ENCODE assay signal across 26 cellular contexts in the genomic region with DNA sequence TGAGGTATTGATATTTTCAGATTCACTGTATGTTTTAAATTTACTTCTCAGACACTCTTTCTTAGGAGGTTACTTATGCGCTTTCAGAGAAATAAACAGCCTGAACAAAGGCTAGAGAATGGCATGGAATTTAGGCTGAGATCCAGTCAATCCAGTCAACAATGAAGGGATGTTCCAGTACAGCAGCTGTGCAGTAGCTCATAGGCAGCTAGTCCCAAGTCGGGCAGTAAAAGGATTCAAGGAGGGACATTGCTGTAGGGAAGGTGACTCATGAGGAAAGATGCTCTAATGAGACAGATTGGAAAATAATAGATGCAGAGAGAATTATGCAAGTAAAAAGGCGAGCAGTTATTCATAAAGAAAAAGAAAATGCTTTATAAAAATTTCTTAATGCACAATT.
DNase-seq lines count a peak whose midpoint lies in the region; ATAC-seq, FAIRE-seq and TF ChIP-seq lines count a peak whose summit lies in the region.
"Had no signal": no experiment of that assay in that cellular context is flagged by ENCODE, and none has a peak within 500 bp of the region (broad histone marks: within the 10 kb centered on the region; RNA-seq: fewer than 3 reads in every experiment).

No MANE protein-coding gene starts in this region.

- H3K9me3 ChIP-seq in Karpas-422 (ENCODE audit: low read length): no peaks in the 10 kb centered on the region
- H3K9me3 ChIP-seq in keratinocyte (ENCODE audit: control insufficient read depth, low read depth, low read length): no peaks in the 10 kb centered on the region
- H3K9me3 ChIP-seq in neuronal stem cell (replicated peaks in 1 of 2; ENCODE audit: control insufficient read depth in 2 of 2, insufficient read depth in 1 of 2, low read depth in 1 of 2, low read length in 2 of 2): no peaks in the 10 kb centered on the region
- no peaks in the 10 kb centered on the region; the same call in 1 of the 2 replicates for H3K9me3 ChIP-seq in MG63
- H3K9me3 ChIP-seq: BE2C had no signal

- H3K18ac ChIP-seq in neuronal stem cell (ENCODE audit: low read length): no peak overlapping the region

- H3K4ac ChIP-seq in neuronal stem cell (ENCODE audit: low read length): no peak overlapping the region

- no peak for TF ChIP-seq CTCF in keratinocyte (optimal IDR thresholded peaks at IDR 0.05 in 1 of 3, IDR thresholded peaks at IDR 0.05 in 1 of 3, conservative IDR thresholded peaks at IDR 0.05 in 1 of 3; ENCODE audit: extremely low read depth in 1 of 3, insufficient read depth in 2 of 3, low read length in 3 of 3)

- H3K79me1 ChIP-seq in neuronal stem cell (ENCODE audit: low read depth, low read length): no peaks in the 10 kb centered on the region

- FAIRE-seq in keratinocyte (lab: Jason Lieb, UNC): no peak
- FAIRE-seq: A549, D721Med, G401.6, GM12892, H1 had no signal

- no peak overlapping the region for H2BK15ac ChIP-seq in neuronal stem cell (ENCODE audit: low read length)

- H2BK5ac ChIP-seq in neuronal stem cell (ENCODE audit: low read length): no peak overlapping the region

- H2AK5ac ChIP-seq in neuronal stem cell (ENCODE audit: low read depth, low read length): no peak overlapping the region

- peak overlapping the region; percentile 5 for H3K27ac Mint-ChIP-seq in activated T-helper 1 cell treated with anti-CD3 and anti-CD28 coated beads, Interleukin-12 subunit alpha, Interleukin-12 subunit beta, Interleukin-2, Interleukin-4 antibody, amounts not matched to agents 30 ng/mL and 10 ng/mL and 1 ng/mL, durations not matched to agents 14 hours and 24 hours and 36 hours
- H3K27ac Mint-ChIP-seq in activated CD4-positive, alpha-beta T cell treated with anti-CD3 and anti-CD28 coated beads for 36 hours: no peak overlapping the region
- H3K27ac Mint-ChIP-seq: CD14-positive monocyte; CD4-positive, alpha-beta T cell; CD8-positive, alpha-beta memory T cell had no signal

- H3K4me3 Mint-ChIP-seq in activated T-helper 1 cell treated with anti-CD3 and anti-CD28 coated beads, Interleukin-12 subunit alpha, Interleukin-12 subunit beta, Interleukin-2, Interleukin-4 antibody, amounts not matched to agents 30 ng/mL and 10 ng/mL and 1 ng/mL, durations not matched to agents 14 hours and 24 hours and 36 hours: no peak overlapping the region
- no peak overlapping the region for H3K4me3 Mint-ChIP-seq in activated CD4-positive, alpha-beta T cell treated with anti-CD3 and anti-CD28 coated beads for 36 hours
- H3K4me3 Mint-ChIP-seq: CD14-positive monocyte; CD4-positive, alpha-beta T cell; CD8-positive, alpha-beta memory T cell had no signal

- no peak overlapping the region for H4K91ac ChIP-seq in neuronal stem cell (ENCODE audit: low read depth, low read length, poor library complexity)

- H3K9me3 Mint-ChIP-seq in activated T-helper 1 cell treated with anti-CD3 and anti-CD28 coated beads, Interleukin-12 subunit alpha, Interleukin-12 subunit beta, Interleukin-2, Interleukin-4 antibody, amounts not matched to agents 30 ng/mL and 10 ng/mL and 1 ng/mL, durations not matched to agents 14 hours and 24 hours and 36 hours: peaks cover 4% of the 10 kb centered on the region
- peaks cover 1% of the 10 kb centered on the region for H3K9me3 Mint-ChIP-seq in activated CD4-positive, alpha-beta T cell treated with anti-CD3 and anti-CD28 coated beads for 36 hours (ENCODE audit: low read depth)

- no peak overlapping the region for H3K9ac ChIP-seq in Karpas-422 (ENCODE audit: low read length)
- H3K9ac ChIP-seq in keratinocyte (ENCODE audit: control insufficient read depth, extremely low read depth, insufficient read depth, low read length): no peak overlapping the region
- no peak overlapping the region for H3K9ac ChIP-seq in neuronal stem cell (ENCODE audit: low read depth, low read length, poor library complexity)
- H3K9ac ChIP-seq: BLaER1 treated with 17β-estradiol and CSF1 and Interleukin-3, amounts not matched to agents 10 nM and 100 nM; GM23248 had no signal

- no peaks in the 10 kb centered on the region for H3K27me3 Mint-ChIP-seq in activated T-helper 1 cell treated with anti-CD3 and anti-CD28 coated beads, Interleukin-12 subunit alpha, Interleukin-12 subunit beta, Interleukin-2, Interleukin-4 antibody, amounts not matched to agents 30 ng/mL and 10 ng/mL and 1 ng/mL, durations not matched to agents 14 hours and 24 hours and 36 hours (ENCODE audit: insufficient read depth)
- H3K27me3 Mint-ChIP-seq in activated CD4-positive, alpha-beta T cell treated with anti-CD3 and anti-CD28 coated beads for 36 hours: no peaks in the 10 kb centered on the region
- H3K27me3 Mint-ChIP-seq: CD4-positive, alpha-beta T cell; CD8-positive, alpha-beta memory T cell had no signal

- no peak overlapping the region for H2BK12ac ChIP-seq in neuronal stem cell (ENCODE audit: low read length)

- no peak overlapping the region for H4K8ac ChIP-seq in neuronal stem cell (ENCODE audit: low read depth, low read length)

- intact Hi-C loops in activated T-helper 1 cell treated with anti-CD3 and anti-CD28 coated beads, Interleukin-12 subunit alpha, Interleukin-12 subunit beta, Interleukin-2, Interleukin-4 antibody, amounts not matched to agents 30 ng/mL and 10 ng/mL and 1 ng/mL, durations not matched to agents 14 hours and 24 hours and 36 hours (cut with micrococcal nuclease): no loop called here
- intact Hi-C loops in activated CD4-positive, alpha-beta T cell treated with anti-CD3 and anti-CD28 coated beads for 36 hours (cut with DNase I, micrococcal nuclease): no loop called here
- intact Hi-C loops in posterior cingulate gyrus (cut with DNase I): no loop called here

- H3K23ac ChIP-seq in neuronal stem cell (ENCODE audit: low read depth, low read length, poor library complexity): no peak overlapping the region

- no peak overlapping the region for H3K4me3 ChIP-seq in Karpas-422 (ENCODE audit: low read length)
- no peak overlapping the region for H3K4me3 ChIP-seq in keratinocyte (ENCODE audit: control insufficient read depth in 2 of 3, extremely low read depth in 1 of 3, insufficient read depth in 2 of 3, low read depth in 1 of 3, low read length in 3 of 3)
- H3K4me3 ChIP-seq in neuronal stem cell (ENCODE audit: low read length in 2 of 2): no peak overlapping the region
- H3K4me3 ChIP-seq in MG63: no peak overlapping the region
- H3K4me3 ChIP-seq: A549; BLaER1 treated with 17β-estradiol and CSF1 and Interleukin-3, amounts not matched to agents 10 nM and 100 nM; GM23248 had no signal

- no peaks in the 10 kb centered on the region for H3K4me1 Mint-ChIP-seq in activated T-helper 1 cell treated with anti-CD3 and anti-CD28 coated beads, Interleukin-12 subunit alpha, Interleukin-12 subunit beta, Interleukin-2, Interleukin-4 antibody, amounts not matched to agents 30 ng/mL and 10 ng/mL and 1 ng/mL, durations not matched to agents 14 hours and 24 hours and 36 hours (ENCODE audit: low read depth)
- no peaks in the 10 kb centered on the region for H3K4me1 Mint-ChIP-seq in activated CD4-positive, alpha-beta T cell treated with anti-CD3 and anti-CD28 coated beads for 36 hours
- H3K4me1 Mint-ChIP-seq: CD14-positive monocyte; CD8-positive, alpha-beta memory T cell had no signal

- POLR2A ChIA-PET in activated CD4-positive, alpha-beta T cell treated with anti-CD3 and anti-CD28 coated beads for 36 hours (lab: Charles Lee): no interaction called here

- H3K4me1 ChIP-seq in Karpas-422 (ENCODE audit: low read length): peaks cover 26% of the 10 kb centered on the region
- H3K4me1 ChIP-seq in keratinocyte (ENCODE audit: control insufficient read depth, extremely low read depth, insufficient read depth, low read length): no peaks in the 10 kb centered on the region
- H3K4me1 ChIP-seq in neuronal stem cell (ENCODE audit: control insufficient read depth in 2 of 2, insufficient read depth in 1 of 2, low read depth in 1 of 2, low read length in 2 of 2): no peaks in the 10 kb centered on the region
- H3K4me1 ChIP-seq: A549; BE2C; BLaER1 treated with 17β-estradiol and CSF1 and Interleukin-3, amounts not matched to agents 10 nM and 100 nM had no signal

- H3K14ac ChIP-seq in neuronal stem cell (ENCODE audit: low read length): peak overlapping the region; percentile 31

- DNase-seq in Karpas-422: no peak
- DNase-seq in activated T-helper 1 cell treated with anti-CD3 and anti-CD28 coated beads, Interleukin-12 subunit alpha, Interleukin-12 subunit beta, Interleukin-2, Interleukin-4 antibody, amounts not matched to agents 30 ng/mL and 10 ng/mL and 1 ng/mL, durations not matched to agents 14 hours and 24 hours and 36 hours (ENCODE audit: low spot score): no peak
- peak; percentile 9 for DNase-seq in keratinocyte (ENCODE audit: low read depth, low spot score)
- no peak for DNase-seq in neuronal stem cell (ENCODE audit: low spot score)
- DNase-seq in activated CD4-positive, alpha-beta T cell treated with anti-CD3 and anti-CD28 coated beads for 36 hours: no peak
- DNase-seq in posterior cingulate gyrus: no peak
- DNase-seq in MG63: no peak
- no peak for DNase-seq in DMS153 treated with DMSO at 0.1 percent for 48 hours (lab: John Stamatoyannopoulos, UW; ENCODE audit: unreplicated experiment)
- DNase-seq: 8988T; ACHN; AML-193; BE2C; CD4-positive, alpha-beta T cell; CD8-positive, alpha-beta memory T cell; DMS 273 treated with DMSO at 0.1 percent for 48 hours; DMS79 treated with DMSO at 0.1 percent for 48 hours; GM23248; H7; HCEC 1CT had no signal

- no peak overlapping the region for H2BK120ac ChIP-seq in neuronal stem cell (ENCODE audit: low read depth, low read length)

- H3K9me2 ChIP-seq in Karpas-422 (replicated peaks; ENCODE audit: insufficient read depth, low read length): no peaks in the 10 kb centered on the region

- no peaks in the 10 kb centered on the region for H3K36me3 Mint-ChIP-seq in activated T-helper 1 cell treated with anti-CD3 and anti-CD28 coated beads, Interleukin-12 subunit alpha, Interleukin-12 subunit beta, Interleukin-2, Interleukin-4 antibody, amounts not matched to agents 30 ng/mL and 10 ng/mL and 1 ng/mL, durations not matched to agents 14 hours and 24 hours and 36 hours (ENCODE audit: low read depth)
- H3K36me3 Mint-ChIP-seq in activated CD4-positive, alpha-beta T cell treated with anti-CD3 and anti-CD28 coated beads for 36 hours (ENCODE audit: low read depth): no peaks in the 10 kb centered on the region
- H3K36me3 Mint-ChIP-seq: CD14-positive monocyte; CD8-positive, alpha-beta memory T cell had no signal

- H3K36me3 ChIP-seq in Karpas-422 (ENCODE audit: insufficient read depth, low read length) (no peaks in the 10 kb centered on the region; the same call in 1 of the 2 replicates), keratinocyte (ENCODE audit: control insufficient read depth in 2 of 2, extremely low read depth in 1 of 2, insufficient read depth in 2 of 2, low read length in 2 of 2) (no peaks in the 10 kb centered on the region), neuronal stem cell (replicated peaks in 1 of 2; ENCODE audit: control insufficient read depth in 2 of 2, insufficient read depth in 2 of 2, low read length in 2 of 2) (no peaks in the 10 kb centered on the region), MG63 (no peaks in the 10 kb centered on the region)
- H3K36me3 ChIP-seq: BE2C; BLaER1 treated with 17β-estradiol and CSF1 and Interleukin-3, amounts not matched to agents 10 nM and 100 nM had no signal

- dilution Hi-C loops in keratinocyte (cut with MboI; ENCODE audit: extremely low pct_ligation_motif_present, low sequenced_read_pairs): no loop called here

- CTCF ChIA-PET in activated CD4-positive, alpha-beta T cell treated with anti-CD3 and anti-CD28 coated beads for 36 hours (lab: Charles Lee): no interaction called here

- H4K20me1 ChIP-seq in Karpas-422 (ENCODE audit: insufficient read depth, low read depth, low read length): no peaks in the 10 kb centered on the region
- H4K20me1 ChIP-seq in keratinocyte (ENCODE audit: control insufficient read depth, extremely low read depth, insufficient read depth, low read length): no peaks in the 10 kb centered on the region
- H4K20me1 ChIP-seq: BLaER1 treated with 17β-estradiol and CSF1 and Interleukin-3, amounts not matched to agents 10 nM and 100 nM had no signal

- H3K9me1 ChIP-seq in keratinocyte (ENCODE audit: control insufficient read depth, extremely low read depth, insufficient read depth, low read length): no peaks in the 10 kb centered on the region

- H2AFZ ChIP-seq in Karpas-422 (ENCODE audit: low read length) (0 out of 2 replicates have a peak overlapping the region, but pooled peaks have one; percentile 47), keratinocyte (ENCODE audit: control insufficient read depth, low read length) (no peak overlapping the region), neuronal stem cell (ENCODE audit: low read length) (no peak overlapping the region)
- H2AFZ ChIP-seq: GM23248 had no signal

- H3K27ac ChIP-seq in Karpas-422 (ENCODE audit: low read length): no peak overlapping the region
- no peak overlapping the region for H3K27ac ChIP-seq in keratinocyte (ENCODE audit: control insufficient read depth, insufficient read depth, low read length)
- H3K27ac ChIP-seq in neuronal stem cell (replicated peaks; ENCODE audit: low read length): no peak overlapping the region
- H3K27ac ChIP-seq: A549; BLaER1 treated with 17β-estradiol and CSF1 and Interleukin-3, amounts not matched to agents 10 nM and 100 nM; GM23248 had no signal

- H3K4me2 ChIP-seq in Karpas-422 (ENCODE audit: low read depth, low read length, poor library complexity, severe bottlenecking) (no peak overlapping the region), keratinocyte (ENCODE audit: control insufficient read depth, extremely low read depth, insufficient read depth, low read depth, low read length) (no peak overlapping the region), neuronal stem cell (ENCODE audit: insufficient read depth, low read length, poor library complexity, severe bottlenecking) (no peak overlapping the region)
- H3K4me2 ChIP-seq: A549; BLaER1 treated with 17β-estradiol and CSF1 and Interleukin-3, amounts not matched to agents 10 nM and 100 nM had no signal

- no peaks in the 10 kb centered on the region for H3K79me2 ChIP-seq in Karpas-422 (ENCODE audit: low read length)
- H3K79me2 ChIP-seq in keratinocyte (ENCODE audit: control insufficient read depth, insufficient read depth, low read length): no peaks in the 10 kb centered on the region

- H3K27me3 ChIP-seq in Karpas-422 (ENCODE audit: low read length): no peaks in the 10 kb centered on the region
- no peaks in the 10 kb centered on the region for H3K27me3 ChIP-seq in keratinocyte (ENCODE audit: control insufficient read depth, extremely low read depth, insufficient read depth, low read length)
- no peaks in the 10 kb centered on the region for H3K27me3 ChIP-seq in neuronal stem cell (ENCODE audit: control insufficient read depth in 3 of 3, insufficient read depth in 3 of 3, low read depth in 1 of 3, low read length in 3 of 3)
- no peaks in the 10 kb centered on the region for H3K27me3 ChIP-seq in MG63
- H3K27me3 ChIP-seq: BE2C; BLaER1 treated with 17β-estradiol and CSF1 and Interleukin-3, amounts not matched to agents 10 nM and 100 nM had no signal

- ATAC-seq in activated CD4-positive, alpha-beta T cell treated with anti-CD3 and anti-CD28 coated beads for 36 hours: no peak
- ATAC-seq: A549 had no signal

- WGBS in neuronal stem cell (ENCODE audit: extremely low coverage in 2 of 2, insufficient read length in 2 of 2, insufficient replicate concordance in 1 of 2), 2 donors: no CpG with 5 or more reads among the region's 3 CpGs
